ENCODE assay signal across 17 cellular contexts in genomic region chr15:57322602-57323250, GRCh38. TPM values are rescaled to one million over a fixed set of nuclear protein-coding genes. Genes with fewer than 3 reads are reported as not detected.
DNase-seq lines count a peak whose midpoint lies in the region; TF ChIP-seq lines count a peak whose summit lies in the region.
"Had no signal": no experiment of that assay in that cellular context is flagged by ENCODE, and none has a peak within 500 bp of the region (broad histone marks: within the 10 kb centered on the region; RNA-seq: fewer than 3 reads in every experiment).

No MANE protein-coding gene starts in this region.

- H3K4me1 ChIP-seq in endodermal cell (ENCODE audit: control insufficient read depth, insufficient read depth, low read length) = peaks cover 15% of the 10 kb centered on the region
- H3K4me1 ChIP-seq in spleen = peaks cover 0 to 14% (median 0%) of the 10 kb centered on the region in 6 donors

- no peaks in the 10 kb centered on the region for H3K27me3 ChIP-seq in endodermal cell (ENCODE audit: control insufficient read depth, insufficient read depth, low read length, poor library complexity, severe bottlenecking)
- H3K27me3 ChIP-seq in spleen (replicated peaks in 1 of 7) = no peaks in the 10 kb centered on the region
- H3K27me3 ChIP-seq: MG63, suprapubic skin had no signal

- TF ChIP-seq CTCF in endodermal cell (conservative IDR thresholded peaks at IDR 0.05) (no peak), spleen (IDR thresholded peaks at IDR 0.05 in 8 of 11, conservative IDR thresholded peaks at IDR 0.05 in 3 of 11) (no peak)

- peak overlapping the region; percentile 11 for H3K4me3 Mint-ChIP-seq in endodermal cell
- H3K4me3 Mint-ChIP-seq: CD4-positive, alpha-beta T cell had no signal

- no peaks in the 10 kb centered on the region for H3K9me3 ChIP-seq in endodermal cell (ENCODE audit: control insufficient read depth, low read length)
- H3K9me3 ChIP-seq in spleen = no peaks in the 10 kb centered on the region
- H3K9me3 ChIP-seq: MG63, suprapubic skin had no signal

- no peaks in the 10 kb centered on the region for H3K36me3 ChIP-seq in endodermal cell (ENCODE audit: control insufficient read depth, insufficient read depth, low read length)
- no peaks in the 10 kb centered on the region for H3K36me3 ChIP-seq in spleen
- H3K36me3 ChIP-seq: MG63, suprapubic skin had no signal

- WGBS in endodermal cell (ENCODE audit: insufficient coverage in 1 of 2, insufficient read length in 1 of 2), 2 experiments = 87% methylated on average over 8 to 11 of the region's 11 CpGs
- WGBS in spleen, 5 donors = 90 to 95% (median 92%) methylated on average over 11 of the region's 11 CpGs

- no peaks in the 10 kb centered on the region for H3K36me3 Mint-ChIP-seq in endodermal cell (ENCODE audit: low read depth)
- H3K36me3 Mint-ChIP-seq: activated naive CD4-positive, alpha-beta T cell treated with anti-CD3 and anti-CD28 coated beads, Interleukin-2, amount 50 U/mL, for 72 hours; naive thymus-derived CD8-positive, alpha-beta T cell had no signal

- peaks cover 50% of the 10 kb centered on the region for H3K4me1 Mint-ChIP-seq in endodermal cell

- no peak overlapping the region for H3K9ac ChIP-seq in endodermal cell (ENCODE audit: extremely low read depth, low read length, poor library complexity, severe bottlenecking)

- DNase-seq in NCI-H146 (lab: John Stamatoyannopoulos, UW) (peak; percentile 32), NCI-H146 treated with DMSO at 0.1 percent for 48 hours (lab: John Stamatoyannopoulos, UW; ENCODE audit: unreplicated experiment) (no peak), NCI-H2171 treated with DMSO at 0.1 percent for 48 hours (lab: John Stamatoyannopoulos, UW) (peak; percentile 68), endodermal cell (peak; percentile 55), spleen (peak; percentile 21), T-helper 1 cell (no peak), NCI-H774 (lab: John Stamatoyannopoulos, UW) (no peak), DMS153 treated with DMSO at 0.1 percent for 48 hours (lab: John Stamatoyannopoulos, UW; ENCODE audit: unreplicated experiment) (no peak)
- DNase-seq: 8988T; activated CD4-positive, alpha-beta T cell treated with anti-CD3 and anti-CD28 coated beads for 48 hours; CD4-positive, alpha-beta T cell; effector memory CD4-positive, alpha-beta T cell; MG63; naive thymus-derived CD8-positive, alpha-beta T cell; stimulated activated CD4-positive, alpha-beta T cell treated with anti-CD3 and anti-CD28 coated beads, Interleukin-1b, Interleukin-23, amount 100 ng/mL, for 48 hours had no signal

- intact Hi-C loops in spleen (cut with DNase I; ENCODE audit: low total_unique reads) = no loop called here

- H3K27ac Mint-ChIP-seq in endodermal cell = peak overlapping the region; percentile 45
- H3K27ac Mint-ChIP-seq: CD4-positive, alpha-beta T cell had no signal

- no peak overlapping the region for H3K27ac ChIP-seq in endodermal cell (ENCODE audit: low read depth, low read length)
- no peak overlapping the region for H3K27ac ChIP-seq in spleen
- H3K27ac ChIP-seq: suprapubic skin had no signal

- H3K9me3 Mint-ChIP-seq in endodermal cell = no peaks in the 10 kb centered on the region
- H3K9me3 Mint-ChIP-seq: activated naive CD4-positive, alpha-beta T cell treated with anti-CD3 and anti-CD28 coated beads, Interleukin-2, amount 50 U/mL, for 72 hours; CD4-positive, alpha-beta T cell; naive thymus-derived CD8-positive, alpha-beta T cell had no signal

- H3K4me3 ChIP-seq in endodermal cell (ENCODE audit: low read length) (no peak overlapping the region), spleen (no peak overlapping the region)
- H3K4me3 ChIP-seq: suprapubic skin had no signal

- no peaks in the 10 kb centered on the region for H3K27me3 Mint-ChIP-seq in endodermal cell (ENCODE audit: insufficient read depth)
- H3K27me3 Mint-ChIP-seq: CD4-positive, alpha-beta T cell; naive thymus-derived CD8-positive, alpha-beta T cell had no signal

- no peak for TF ChIP-seq POLR2A in spleen (IDR thresholded peaks at IDR 0.05)

RNA-seq across cellular contexts. Expression of gene CGNL1, which starts 53.6 kb away (rescaled TPM):
- total RNA-seq in endodermal cell (10 to 100 TPM; 82.6 to 98.0 TPM), spleen (under 1 TPM; 0.20 to 0.73 (median 0.51) TPM)
- 15.1 TPM for polyA plus RNA-seq in endodermal cell (2013, experiment 1 of 2)
- 15.8 TPM for polyA plus RNA-seq in endodermal cell (2013, experiment 2 of 2)
- polyA plus RNA-seq in spleen = under 1 TPM; 0.07 to 0.38 (median 0.21) TPM
- total RNA-seq: activated naive CD4-positive, alpha-beta T cell treated with anti-CD3 and anti-CD28 coated beads, Interleukin-2, amount 50 U/mL, for 72 hours; CD4-positive, alpha-beta T cell; naive thymus-derived CD8-positive, alpha-beta T cell had no signal
- polyA plus RNA-seq: naive thymus-derived CD8-positive, alpha-beta T cell had no signal

Comparison
In these comparisons a context has a peak if more than half of its experiments do, and no peak if none do; other contexts are left out.
1. DNase-seq: peak in NCI-H146 (single experiment), NCI-H2171 treated with DMSO at 0.1 percent for 48 hours (single experiment), endodermal cell (single experiment) and spleen (single experiment); none in NCI-H146 treated with DMSO at 0.1 percent for 48 hours (single experiment), T-helper 1 cell (0 of 5), NCI-H774 (single experiment) and DMS153 treated with DMSO at 0.1 percent for 48 hours (single experiment).
2. RNA of gene CGNL1, which starts 53.6 kb away (total RNA-seq): 82.6 to 98.0 TPM in endodermal cell; 0.20 to 0.73 TPM in spleen; every median in the first group is over 10 times any median in the second.